Comparison of ENCODE assay signal across 2 cellular contexts in the genomic region with DNA sequence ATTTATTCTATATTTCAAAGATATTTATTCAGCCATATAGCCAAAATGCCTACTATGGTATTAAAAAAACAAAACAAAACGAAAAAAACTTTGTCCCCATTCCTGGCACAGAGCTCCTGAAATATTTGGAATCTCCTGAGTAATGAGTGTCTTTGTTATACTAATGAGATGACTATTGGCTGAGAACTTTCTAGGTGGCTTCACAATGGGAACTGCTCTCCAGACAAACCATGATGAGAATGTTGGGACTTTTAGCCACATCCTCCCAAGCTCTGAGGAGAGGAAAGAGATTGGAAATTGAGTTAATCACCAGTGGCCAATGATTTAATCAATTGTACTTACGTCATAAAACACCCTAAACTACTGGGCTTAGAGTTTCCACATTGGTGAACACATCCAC.
TF ChIP-seq lines count a peak whose summit lies in the region.

No MANE protein-coding gene starts in this region.

TF ChIP-seq in H1, 55 proteins besides CTCF, POLR2A, EP300 and RAD21:
- no peak for TF ChIP-seq SIX5 (IDR thresholded peaks at IDR 0.05; ENCODE audit: low read depth, low read length)
- 0 out of 2 replicates have a peak, but pooled peaks have one; percentile 21 for TF ChIP-seq POU5F1 (IDR thresholded peaks at IDR 0.05; ENCODE audit: low read depth, low read length)
- TF ChIP-seq TEAD4 (IDR thresholded peaks at IDR 0.05; ENCODE audit: low read depth, low read length) = peak; percentile 29; the same call in 1 of the 2 replicates
- TF ChIP-seq TAF1 (IDR thresholded peaks at IDR 0.05; ENCODE audit: low read depth, low read length) = no peak
- TF ChIP-seq NANOG (IDR thresholded peaks at IDR 0.05; ENCODE audit: insufficient read depth, low read depth, low read length, poor library complexity, severe bottlenecking) = peak; percentile 81
- TF ChIP-seq CBX5 (IDR thresholded peaks at IDR 0.05; ENCODE audit: low read depth, low read length) = no peak
- TF ChIP-seq POLR2AphosphoS5 (IDR thresholded peaks at IDR 0.05; ENCODE audit: low read depth, low read length) = no peak
- 0 out of 2 replicates have a peak, but pooled peaks have one; percentile 37 for TF ChIP-seq JUN (IDR thresholded peaks at IDR 0.05; ENCODE audit: low read depth, low read length)
- TF ChIP-seq, protein P1, sequence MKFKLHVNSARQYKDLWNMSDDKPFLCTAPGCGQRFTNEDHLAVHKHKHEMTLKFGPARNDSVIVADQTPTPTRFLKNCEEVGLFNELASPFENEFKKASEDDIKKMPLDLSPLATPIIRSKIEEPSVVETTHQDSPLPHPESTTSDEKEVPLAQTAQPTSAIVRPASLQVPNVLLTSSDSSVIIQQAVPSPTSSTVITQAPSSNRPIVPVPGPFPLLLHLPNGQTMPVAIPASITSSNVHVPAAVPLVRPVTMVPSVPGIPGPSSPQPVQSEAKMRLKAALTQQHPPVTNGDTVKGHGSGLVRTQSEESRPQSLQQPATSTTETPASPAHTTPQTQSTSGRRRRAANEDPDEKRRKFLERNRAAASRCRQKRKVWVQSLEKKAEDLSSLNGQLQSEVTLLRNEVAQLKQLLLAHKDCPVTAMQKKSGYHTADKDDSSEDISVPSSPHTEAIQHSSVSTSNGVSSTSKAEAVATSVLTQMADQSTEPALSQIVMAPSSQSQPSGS (IDR thresholded peaks at IDR 0.05; ENCODE audit: low read length) = no peak
- TF ChIP-seq MAFK (IDR thresholded peaks at IDR 0.05; ENCODE audit: low read depth, low read length) = no peak
- peak in 1 of 2 experiments; percentile 9 for TF ChIP-seq BCL11A (IDR thresholded peaks at IDR 0.05; ENCODE audit: low read depth in 2 of 2, low read length in 2 of 2)

TF ChIP-seq in SK-N-SH treated with all-trans-retinoic acid at 6 μM for 48 hours, 23 proteins besides CTCF, POLR2A, EP300 and RAD21:
- no peak for TF ChIP-seq OSR1 (CRISPR knock-in tag; IDR thresholded peaks at IDR 0.05)
- no peak for TF ChIP-seq BACH2 (CRISPR knock-in tag; IDR thresholded peaks at IDR 0.05; ENCODE audit: borderline replicate concordance)
- TF ChIP-seq, protein P2, sequence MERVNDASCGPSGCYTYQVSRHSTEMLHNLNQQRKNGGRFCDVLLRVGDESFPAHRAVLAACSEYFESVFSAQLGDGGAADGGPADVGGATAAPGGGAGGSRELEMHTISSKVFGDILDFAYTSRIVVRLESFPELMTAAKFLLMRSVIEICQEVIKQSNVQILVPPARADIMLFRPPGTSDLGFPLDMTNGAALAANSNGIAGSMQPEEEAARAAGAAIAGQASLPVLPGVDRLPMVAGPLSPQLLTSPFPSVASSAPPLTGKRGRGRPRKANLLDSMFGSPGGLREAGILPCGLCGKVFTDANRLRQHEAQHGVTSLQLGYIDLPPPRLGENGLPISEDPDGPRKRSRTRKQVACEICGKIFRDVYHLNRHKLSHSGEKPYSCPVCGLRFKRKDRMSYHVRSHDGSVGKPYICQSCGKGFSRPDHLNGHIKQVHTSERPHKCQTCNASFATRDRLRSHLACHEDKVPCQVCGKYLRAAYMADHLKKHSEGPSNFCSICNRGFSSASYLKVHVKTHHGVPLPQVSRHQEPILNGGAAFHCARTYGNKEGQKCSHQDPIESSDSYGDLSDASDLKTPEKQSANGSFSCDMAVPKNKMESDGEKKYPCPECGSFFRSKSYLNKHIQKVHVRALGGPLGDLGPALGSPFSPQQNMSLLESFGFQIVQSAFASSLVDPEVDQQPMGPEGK (CRISPR knock-in tag; IDR thresholded peaks at IDR 0.05; ENCODE audit: borderline replicate concordance) = no peak
- no peak for TF ChIP-seq GLIS3 (CRISPR knock-in tag; IDR thresholded peaks at IDR 0.05)
- no peak for TF ChIP-seq ZFP30 (CRISPR knock-in tag; IDR thresholded peaks at IDR 0.05)
- no peak for TF ChIP-seq PPARA (CRISPR knock-in tag; IDR thresholded peaks at IDR 0.05; ENCODE audit: borderline replicate concordance)
- no peak for TF ChIP-seq CREB5 (CRISPR knock-in tag; IDR thresholded peaks at IDR 0.05; ENCODE audit: low read depth)
- no peak for TF ChIP-seq TOX (CRISPR knock-in tag; IDR thresholded peaks at IDR 0.05; ENCODE audit: borderline replicate concordance)
- no peak for TF ChIP-seq ZNF565 (CRISPR knock-in tag; conservative IDR thresholded peaks at IDR 0.05; ENCODE audit: low read depth)
- no peak for TF ChIP-seq CSDC2 (CRISPR knock-in tag; IDR thresholded peaks at IDR 0.05)
- TF ChIP-seq, protein P3, sequence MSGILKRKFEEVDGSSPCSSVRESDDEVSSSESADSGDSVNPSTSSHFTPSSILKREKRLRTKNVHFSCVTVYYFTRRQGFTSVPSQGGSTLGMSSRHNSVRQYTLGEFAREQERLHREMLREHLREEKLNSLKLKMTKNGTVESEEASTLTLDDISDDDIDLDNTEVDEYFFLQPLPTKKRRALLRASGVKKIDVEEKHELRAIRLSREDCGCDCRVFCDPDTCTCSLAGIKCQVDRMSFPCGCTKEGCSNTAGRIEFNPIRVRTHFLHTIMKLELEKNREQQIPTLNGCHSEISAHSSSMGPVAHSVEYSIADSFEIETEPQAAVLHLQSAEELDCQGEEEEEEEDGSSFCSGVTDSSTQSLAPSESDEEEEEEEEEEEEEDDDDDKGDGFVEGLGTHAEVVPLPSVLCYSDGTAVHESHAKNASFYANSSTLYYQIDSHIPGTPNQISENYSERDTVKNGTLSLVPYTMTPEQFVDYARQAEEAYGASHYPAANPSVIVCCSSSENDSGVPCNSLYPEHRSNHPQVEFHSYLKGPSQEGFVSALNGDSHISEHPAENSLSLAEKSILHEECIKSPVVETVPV (CRISPR knock-in tag; IDR thresholded peaks at IDR 0.05) = no peak
- TF ChIP-seq SNAI2 (CRISPR knock-in tag; IDR thresholded peaks at IDR 0.05) = no peak
- TF ChIP-seq, protein P4, sequence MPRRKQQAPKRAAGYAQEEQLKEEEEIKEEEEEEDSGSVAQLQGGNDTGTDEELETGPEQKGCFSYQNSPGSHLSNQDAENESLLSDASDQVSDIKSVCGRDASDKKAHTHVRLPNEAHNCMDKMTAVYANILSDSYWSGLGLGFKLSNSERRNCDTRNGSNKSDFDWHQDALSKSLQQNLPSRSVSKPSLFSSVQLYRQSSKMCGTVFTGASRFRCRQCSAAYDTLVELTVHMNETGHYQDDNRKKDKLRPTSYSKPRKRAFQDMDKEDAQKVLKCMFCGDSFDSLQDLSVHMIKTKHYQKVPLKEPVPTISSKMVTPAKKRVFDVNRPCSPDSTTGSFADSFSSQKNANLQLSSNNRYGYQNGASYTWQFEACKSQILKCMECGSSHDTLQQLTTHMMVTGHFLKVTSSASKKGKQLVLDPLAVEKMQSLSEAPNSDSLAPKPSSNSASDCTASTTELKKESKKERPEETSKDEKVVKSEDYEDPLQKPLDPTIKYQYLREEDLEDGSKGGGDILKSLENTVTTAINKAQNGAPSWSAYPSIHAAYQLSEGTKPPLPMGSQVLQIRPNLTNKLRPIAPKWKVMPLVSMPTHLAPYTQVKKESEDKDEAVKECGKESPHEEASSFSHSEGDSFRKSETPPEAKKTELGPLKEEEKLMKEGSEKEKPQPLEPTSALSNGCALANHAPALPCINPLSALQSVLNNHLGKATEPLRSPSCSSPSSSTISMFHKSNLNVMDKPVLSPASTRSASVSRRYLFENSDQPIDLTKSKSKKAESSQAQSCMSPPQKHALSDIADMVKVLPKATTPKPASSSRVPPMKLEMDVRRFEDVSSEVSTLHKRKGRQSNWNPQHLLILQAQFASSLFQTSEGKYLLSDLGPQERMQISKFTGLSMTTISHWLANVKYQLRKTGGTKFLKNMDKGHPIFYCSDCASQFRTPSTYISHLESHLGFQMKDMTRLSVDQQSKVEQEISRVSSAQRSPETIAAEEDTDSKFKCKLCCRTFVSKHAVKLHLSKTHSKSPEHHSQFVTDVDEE (CRISPR knock-in tag; IDR thresholded peaks at IDR 0.05) = no peak
- TF ChIP-seq ESRRG (CRISPR knock-in tag; IDR thresholded peaks at IDR 0.05) = no peak
- TF ChIP-seq TCF4 (CRISPR knock-in tag; IDR thresholded peaks at IDR 0.05; ENCODE audit: borderline replicate concordance) = no peak
- TF ChIP-seq ISL1 (CRISPR knock-in tag; IDR thresholded peaks at IDR 0.05) = no peak
- no peak for TF ChIP-seq ZNF70 (CRISPR knock-in tag; IDR thresholded peaks at IDR 0.05)
- TF ChIP-seq POU6F1 (CRISPR knock-in tag; IDR thresholded peaks at IDR 0.05; ENCODE audit: borderline replicate concordance, low read depth) = no peak
- no peak for TF ChIP-seq RARB (CRISPR knock-in tag; IDR thresholded peaks at IDR 0.05)
- no peak for TF ChIP-seq ZFP3 (CRISPR knock-in tag; IDR thresholded peaks at IDR 0.05)
TF ChIP-seq in SK-N-SH treated with all-trans-retinoic acid at 6 μM for 48 hours: peak in this region for 0.
